ENCODE assay signal across 8 cellular contexts in the genomic region with DNA sequence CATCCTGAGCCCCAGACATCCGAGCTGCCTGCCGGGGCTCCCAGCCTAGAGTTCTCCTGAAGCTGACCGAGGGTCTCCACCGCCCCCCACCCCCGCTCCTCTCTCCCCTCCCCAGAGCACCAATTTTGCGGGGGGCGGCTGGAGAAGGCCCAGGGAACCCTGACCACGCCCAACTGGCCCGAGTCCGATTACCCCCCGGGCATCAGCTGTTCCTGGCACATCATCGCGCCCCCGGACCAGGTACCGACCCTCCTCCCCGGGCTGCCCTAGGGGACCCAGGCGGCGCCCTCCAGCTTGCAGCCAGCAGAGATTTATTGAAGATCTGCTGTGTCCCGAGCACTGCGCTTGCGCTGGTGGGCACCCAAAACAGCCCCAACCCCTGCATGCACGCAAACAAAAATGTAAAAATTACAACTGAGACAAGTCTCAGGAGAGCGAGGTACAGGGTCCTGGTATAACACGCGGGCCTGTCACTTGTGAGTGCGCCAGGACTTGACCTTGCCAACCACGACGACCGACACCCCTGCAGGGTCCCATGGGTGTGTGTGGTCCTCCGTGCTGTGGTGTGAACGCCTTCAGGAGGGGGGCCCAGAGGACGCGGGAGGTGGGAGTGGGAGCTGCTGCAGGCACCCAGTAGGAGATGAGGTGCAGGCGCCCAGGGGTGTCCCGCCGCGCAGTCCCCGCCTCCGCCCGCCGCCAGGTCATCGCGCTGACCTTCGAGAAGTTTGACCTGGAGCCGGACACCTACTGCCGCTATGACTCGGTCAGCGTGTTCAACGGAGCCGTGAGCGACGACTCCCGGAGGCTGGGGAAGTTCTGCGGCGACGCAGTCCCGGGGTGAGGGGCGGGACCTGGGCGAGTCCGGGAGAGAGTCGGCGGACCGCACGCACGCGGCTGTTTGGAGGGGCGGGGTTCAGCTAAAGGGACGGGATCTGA. TPM values are rescaled to one million over a fixed set of nuclear protein-coding genes. Genes with fewer than 3 reads are reported as not detected.
DNase-seq lines count a peak whose midpoint lies in the region; ATAC-seq and TF ChIP-seq lines count a peak whose summit lies in the region.

No MANE protein-coding gene starts in this region.

- H3K27me3 Mint-ChIP-seq in activated CD8-positive, alpha-beta memory T cell treated with anti-CD3 and anti-CD28 coated beads, Interleukin-2, amount 10 ng/mL, durations not matched to agents 7 days and 5 days: peaks cover 5% of the 10 kb centered on the region
- H3K27me3 Mint-ChIP-seq in osteocyte (ENCODE audit: unreplicated experiment): no peaks in the 10 kb centered on the region

- CTCF ChIA-PET in activated CD8-positive, alpha-beta memory T cell treated with anti-CD3 and anti-CD28 coated beads, Interleukin-2, amount 10 ng/mL, durations not matched to agents 7 days and 5 days (lab: Charles Lee): interaction anchor here (0.5 to 5.0 kb wide), 11 partner anchors 20 to 128 kb away, joined by 3 to 41 read pairs (median 4); partner anchors contain the start of genes FBXO24, GIGYF1, LRCH4 and POP7

- H3K36me3 Mint-ChIP-seq in activated CD8-positive, alpha-beta memory T cell treated with anti-CD3 and anti-CD28 coated beads, Interleukin-2, amount 10 ng/mL, durations not matched to agents 7 days and 5 days: no peaks in the 10 kb centered on the region
- H3K36me3 Mint-ChIP-seq in osteocyte (ENCODE audit: unreplicated experiment): peaks cover 9% of the 10 kb centered on the region

- H3K4me3 ChIP-seq in fibroblast of mammary gland (ENCODE audit: control insufficient read depth, low read depth, low read length): peak overlapping the region; percentile 96

- no peaks in the 10 kb centered on the region for H3K9me3 Mint-ChIP-seq in activated CD8-positive, alpha-beta memory T cell treated with anti-CD3 and anti-CD28 coated beads, Interleukin-2, amount 10 ng/mL, durations not matched to agents 7 days and 5 days (ENCODE audit: low read depth)
- no peaks in the 10 kb centered on the region for H3K9me3 Mint-ChIP-seq in osteocyte (ENCODE audit: unreplicated experiment)

- peak; percentile 9 for ATAC-seq in activated CD8-positive, alpha-beta memory T cell treated with anti-CD3 and anti-CD28 coated beads, Interleukin-2, amount 10 ng/mL, durations not matched to agents 7 days and 5 days
- ATAC-seq in HG03097 (IDR thresholded peaks at IDR 0.05; ENCODE audit: low FRiP score, unreplicated experiment): no peak

- H3K4me3 Mint-ChIP-seq in activated CD8-positive, alpha-beta memory T cell treated with anti-CD3 and anti-CD28 coated beads, Interleukin-2, amount 10 ng/mL, durations not matched to agents 7 days and 5 days: peak overlapping the region; percentile 86
- peak overlapping the region; percentile 72 for H3K4me3 Mint-ChIP-seq in osteocyte (ENCODE audit: unreplicated experiment)

- peaks cover 21% of the 10 kb centered on the region for H3K4me1 Mint-ChIP-seq in activated CD8-positive, alpha-beta memory T cell treated with anti-CD3 and anti-CD28 coated beads, Interleukin-2, amount 10 ng/mL, durations not matched to agents 7 days and 5 days
- H3K4me1 Mint-ChIP-seq in osteocyte (ENCODE audit: unreplicated experiment): peaks cover 35% of the 10 kb centered on the region

- TF ChIP-seq CTCF in fibroblast of mammary gland (conservative IDR thresholded peaks at IDR 0.05; ENCODE audit: control insufficient read depth, insufficient read depth, low read depth, low read length): no peak
- TF ChIP-seq CTCF in osteocyte (IDR thresholded peaks at IDR 0.05): no peak
- no peak for TF ChIP-seq CTCF in GM10266 (IDR thresholded peaks at IDR 0.05; ENCODE audit: control insufficient read depth, insufficient read depth, low read depth, missing control alignments)

- peak overlapping the region; percentile 63 for H3K27ac Mint-ChIP-seq in activated CD8-positive, alpha-beta memory T cell treated with anti-CD3 and anti-CD28 coated beads, Interleukin-2, amount 10 ng/mL, durations not matched to agents 7 days and 5 days
- H3K27ac Mint-ChIP-seq in osteocyte (ENCODE audit: unreplicated experiment): no peak overlapping the region

- DNase-seq in NCI-H146 (lab: John Stamatoyannopoulos, UW) (peak; percentile 16), NCI-H146 treated with DMSO at 0.1 percent for 48 hours (lab: John Stamatoyannopoulos, UW; ENCODE audit: unreplicated experiment) (no peak), fibroblast of mammary gland (ENCODE audit: low read depth) (no peak), osteocyte (ENCODE audit: extremely low spot score, unreplicated experiment) (no peak), NCI-H82 (lab: John Stamatoyannopoulos, UW) (no peak), GM10266 (ENCODE audit: extremely low spot score) (no peak)
- peak; percentile 58 for DNase-seq in activated CD8-positive, alpha-beta memory T cell treated with anti-CD3 and anti-CD28 coated beads, Interleukin-2, amount 10 ng/mL, durations not matched to agents 7 days and 5 days

RNA-seq across cellular contexts. Expression of gene PCOLCE, which starts 3.1 kb away (rescaled TPM):
- 10 to 100 TPM in 1 of 2 experiments, 1 to 10 TPM in 1; 9.2 to 11.6 TPM for total RNA-seq in activated CD8-positive, alpha-beta memory T cell treated with anti-CD3 and anti-CD28 coated beads, Interleukin-2, amount 10 ng/mL, durations not matched to agents 7 days and 5 days
- total RNA-seq in osteocyte: 608 and 626 TPM in 2 replicates

RNA-seq across cellular contexts. Expression of gene MOSPD3, which starts 7.1 kb away (rescaled TPM):
- total RNA-seq in activated CD8-positive, alpha-beta memory T cell treated with anti-CD3 and anti-CD28 coated beads, Interleukin-2, amount 10 ng/mL, durations not matched to agents 7 days and 5 days: 10 to 100 TPM; 22.2 to 28.8 TPM
- 24.5 and 26.3 TPM in 2 replicates for total RNA-seq in osteocyte

RNA-seq across cellular contexts. Expression of gene FBXO24, which starts 19.1 kb away (rescaled TPM):
- total RNA-seq in activated CD8-positive, alpha-beta memory T cell treated with anti-CD3 and anti-CD28 coated beads, Interleukin-2, amount 10 ng/mL, durations not matched to agents 7 days and 5 days: 1 to 10 TPM in 1 of 2 experiments, under 1 TPM in 1; 0.80 to 1.3 TPM
- 0.46 and 0.94 TPM in 2 replicates for total RNA-seq in osteocyte

RNA-seq across cellular contexts. Expression of gene LRCH4, which starts 19.3 kb away (rescaled TPM):
- total RNA-seq in activated CD8-positive, alpha-beta memory T cell treated with anti-CD3 and anti-CD28 coated beads, Interleukin-2, amount 10 ng/mL, durations not matched to agents 7 days and 5 days: 100 to 1,000 TPM; 155 to 178 TPM
- total RNA-seq in osteocyte: 76.2 and 90.9 TPM in 2 replicates

RNA-seq across cellular contexts. Expression of gene SAP25, which starts 31.5 kb away (rescaled TPM):
- total RNA-seq in activated CD8-positive, alpha-beta memory T cell treated with anti-CD3 and anti-CD28 coated beads, Interleukin-2, amount 10 ng/mL, durations not matched to agents 7 days and 5 days: 10 to 100 TPM; 18.2 to 26.3 TPM
- total RNA-seq in osteocyte: 1.5 TPM in 1 of 2 replicates, not detected in the other

Comparison
In these comparisons a context has a peak if more than half of its experiments do, and no peak if none do; other contexts are left out.
1. DNase-seq: peak in NCI-H146 (single experiment) and activated CD8-positive, alpha-beta memory T cell treated with anti-CD3 and anti-CD28 coated beads, Interleukin-2, amount 10 ng/mL, durations not matched to agents 7 days and 5 days (single experiment); none in NCI-H146 treated with DMSO at 0.1 percent for 48 hours (single experiment), fibroblast of mammary gland (single experiment), osteocyte (single experiment), NCI-H82 (single experiment) and GM10266 (single experiment).
2. RNA of gene PCOLCE, which starts 3.1 kb away (total RNA-seq): 608 to 626 TPM in osteocyte; 9.2 to 11.6 TPM in activated CD8-positive, alpha-beta memory T cell treated with anti-CD3 and anti-CD28 coated beads, Interleukin-2, amount 10 ng/mL, durations not matched to agents 7 days and 5 days; every median in the first group is over 10 times any median in the second.